Comparison of ENCODE assay signal across 23 cellular contexts in the genomic region with DNA sequence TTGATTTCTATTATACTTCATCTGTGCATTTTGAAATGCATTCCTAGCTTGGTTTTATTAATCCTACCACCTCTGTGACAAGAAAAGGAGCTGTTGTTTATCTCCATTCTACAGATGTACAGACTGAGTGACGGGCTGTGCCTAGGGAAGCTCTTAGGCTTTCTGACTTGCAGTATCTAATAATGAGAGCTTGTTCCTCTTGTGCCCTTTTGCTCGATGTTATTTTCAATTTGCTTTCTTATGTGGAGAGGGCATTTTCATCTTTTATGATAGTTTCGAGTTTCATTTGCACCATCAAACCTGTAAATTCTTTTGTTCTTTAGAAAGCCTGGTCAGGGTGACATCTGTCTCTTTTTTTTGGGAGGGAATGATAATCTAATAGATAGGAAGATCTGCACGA.
"Had no signal": no experiment of that assay in that cellular context is flagged by ENCODE, and none has a peak within 500 bp of the region (broad histone marks: within the 10 kb centered on the region; RNA-seq: fewer than 3 reads in every experiment).

No MANE protein-coding gene starts in this region.

- DNase-seq: dermis blood vessel endothelial cell; dorsolateral prefrontal cortex; effector CD4-positive, alpha-beta T cell; effector memory CD4-positive, alpha-beta T cell; erythroblast; esophagus squamous epithelium; foreskin fibroblast; foreskin melanocyte; gastrocnemius medialis; glutamatergic neuron; head of caudate nucleus; heart right ventricle; hippocampal formation; left cardiac atrium; left lung; left ventricle myocardium superior; lower lobe of right lung; mesenchymal stem cell; mucosa of descending colon; naive B cell had no signal

- H3K4me1 Mint-ChIP-seq: naive B cell had no signal

- H3K36me3 ChIP-seq: esophagus squamous epithelium, gastrocnemius medialis, heart right ventricle, left lung, lower lobe of right lung had no signal

- H3K27me3 ChIP-seq: esophagus squamous epithelium, gastrocnemius medialis had no signal

- H3K9me3 Mint-ChIP-seq: mesothelial cell of epicardium, naive B cell had no signal

- H3K4me1 ChIP-seq: gastrocnemius medialis, left lung, lower lobe of right lung had no signal

- H3K4me3 ChIP-seq: coronary artery, dorsolateral prefrontal cortex, esophagus squamous epithelium, gastrocnemius medialis, heart right ventricle, left lung, lower lobe of right lung, mucosa of descending colon had no signal

- H3K27ac ChIP-seq: coronary artery, dorsolateral prefrontal cortex, epithelial cell of prostate, esophagus squamous epithelium, gastrocnemius medialis, heart right ventricle, left lung, lower lobe of right lung had no signal

- H3K4me3 Mint-ChIP-seq: mesothelial cell of epicardium, naive B cell had no signal

- H3K36me3 Mint-ChIP-seq: mesothelial cell of epicardium, naive B cell had no signal

- H3K27ac Mint-ChIP-seq: mesothelial cell of epicardium, naive B cell had no signal
